In genomic region chr1:187721216-187721615, GRCh38 we compare ENCODE assay signal across 17 cellular contexts.
"Had no signal": no experiment of that assay in that cellular context is flagged by ENCODE, and none has a peak within 500 bp of the region (broad histone marks: within the 10 kb centered on the region; RNA-seq: fewer than 3 reads in every experiment).

No MANE protein-coding gene starts in this region.

- H3K36me3 ChIP-seq: esophagus squamous epithelium, gastroesophageal sphincter, neutrophil, right atrium auricular region, tibial artery, upper lobe of left lung, uterus had no signal

- H3K27ac ChIP-seq: esophagus squamous epithelium, gastroesophageal sphincter, neutrophil, right atrium auricular region, tibial artery, upper lobe of left lung, uterus had no signal

- H3K27me3 ChIP-seq: esophagus squamous epithelium, gastroesophageal sphincter, neutrophil, right atrium auricular region, tibial artery, upper lobe of left lung, uterus had no signal

- H3K4me1 ChIP-seq: esophagus squamous epithelium, gastroesophageal sphincter, right atrium auricular region, tibial artery, upper lobe of left lung, uterus had no signal

- H3K9me3 ChIP-seq: esophagus squamous epithelium, gastroesophageal sphincter, neutrophil, right atrium auricular region, tibial artery, upper lobe of left lung, uterus had no signal

- H3K4me2 ChIP-seq: smooth muscle cell had no signal

- DNase-seq: dermis blood vessel endothelial cell; esophagus squamous epithelium; foreskin fibroblast; glutamatergic neuron; islet precursor cell; mammary epithelial cell; naive thymus-derived CD8-positive, alpha-beta T cell; stimulated activated CD4-positive, alpha-beta T cell treated with anti-CD3 and anti-CD28 coated beads, Interleukin-4, amount 100 ng/mL, for 1 hour; stimulated activated CD8-positive, alpha-beta memory T cell treated with anti-CD3 and anti-CD28 coated beads, Interleukin-4, amount 100 ng/mL, for 48 hours; stimulated activated naive CD8-positive, alpha-beta T cell treated with anti-CD3 and anti-CD28 coated beads, Interleukin-15, Interleukin-2, amounts not matched to agents 100 U/mL and 50 U/mL, for 24 hours; tibial artery; upper lobe of left lung; uterus had no signal

- H3K4me3 ChIP-seq: esophagus squamous epithelium, gastroesophageal sphincter, right atrium auricular region, smooth muscle cell, tibial artery, upper lobe of left lung, uterus had no signal
